Comparison of ENCODE assay signal across 14 cellular contexts in the genomic region with DNA sequence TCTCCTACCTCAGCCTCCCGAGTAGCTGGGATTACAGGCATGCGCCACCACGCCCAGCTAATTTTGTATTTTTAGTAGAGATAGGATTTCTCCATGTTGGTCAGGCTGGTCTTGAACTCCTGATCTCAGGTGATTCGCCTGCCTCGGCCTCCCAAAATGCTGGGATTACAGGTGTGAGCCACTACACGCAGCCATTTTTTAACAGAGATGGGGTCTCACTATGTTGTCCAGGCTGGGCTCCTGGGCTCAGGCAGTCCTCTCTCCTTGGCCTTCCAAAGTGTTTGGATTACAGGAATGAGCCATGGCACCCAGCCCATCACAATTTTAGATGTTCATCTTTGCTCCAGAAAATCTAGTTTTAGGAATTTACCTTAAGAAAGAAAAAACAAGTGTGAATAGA. TPM values are rescaled to one million over a fixed set of nuclear protein-coding genes. Genes with fewer than 3 reads are reported as not detected.
"Had no signal": no experiment of that assay in that cellular context is flagged by ENCODE, and none has a peak within 500 bp of the region (broad histone marks: within the 10 kb centered on the region; RNA-seq: fewer than 3 reads in every experiment).

No MANE protein-coding gene starts in this region.

RNA-seq across cellular contexts. Expression of a gene that starts 50.5 kb away (rescaled TPM):
- total RNA-seq: activated B cell treated with CpG ODN at 0.5 μM for 24 hours; activated CD4-positive, alpha-beta memory T cell treated with anti-CD3 and anti-CD28 coated beads for 36 hours; activated CD4-positive, alpha-beta memory T cell treated with anti-CD3 and anti-CD28 coated beads, Interleukin-2, amount 10 ng/mL, durations not matched to agents 7 days and 5 days; activated CD4-positive, alpha-beta T cell treated with anti-CD3 and anti-CD28 coated beads for 36 hours; activated CD4-positive, alpha-beta T cell treated with anti-CD3 and anti-CD28 coated beads, Interleukin-2, amount 10 ng/mL, durations not matched to agents 24 days and 14 days; activated CD4-positive, alpha-beta T cell treated with anti-CD3 and anti-CD28 coated beads, Interleukin-2, amount 10 ng/mL, durations not matched to agents 7 days and 5 days; activated CD8-positive, alpha-beta memory T cell treated with anti-CD3 and anti-CD28 coated beads for 36 hours; activated CD8-positive, alpha-beta memory T cell treated with anti-CD3 and anti-CD28 coated beads, Interleukin-2, amount 10 ng/mL, durations not matched to agents 7 days and 5 days; activated CD8-positive, alpha-beta T cell treated with anti-CD3 and anti-CD28 coated beads for 36 hours; activated CD8-positive, alpha-beta T cell treated with anti-CD3 and anti-CD28 coated beads, Interleukin-2, amount 10 ng/mL, durations not matched to agents 7 days and 5 days; T-helper 1 cell treated with Interleukin-12 subunit alpha and Interleukin-12 subunit beta and Interleukin-4 antibody, amounts not matched to agents 30 ng/mL and 1 ng/mL, for 36 hours; T-helper 17 cell; T-helper 2 cell treated with Interferon-gamma antibody and Interleukin-4, amounts not matched to agents 100 ng/mL and 5 ng/mL, for 36 hours; WTC11 had no signal
